9 cellular contexts compared by ENCODE assay signal in genomic region chr17:30961213-30962188, GRCh38. TPM values are rescaled to one million over a fixed set of nuclear protein-coding genes. Genes with fewer than 3 reads are reported as not detected.
DNase-seq lines count a peak whose midpoint lies in the region; ATAC-seq and TF ChIP-seq lines count a peak whose summit lies in the region.
"Had no signal": no experiment of that assay in that cellular context is flagged by ENCODE, and none has a peak within 500 bp of the region (broad histone marks: within the 10 kb centered on the region; RNA-seq: fewer than 3 reads in every experiment).

No MANE protein-coding gene starts in this region.

- no peaks in the 10 kb centered on the region for H3K4me1 Mint-ChIP-seq in activated T-helper 17 cell treated with anti-CD3 and anti-CD28 coated beads, Interleukin-2, amount 50 U/mL, for 72 hours
- H3K4me1 Mint-ChIP-seq in MCF 10A (ENCODE audit: insufficient read depth, unreplicated experiment) = no peaks in the 10 kb centered on the region

- peak; percentile 10 for DNase-seq in activated naive CD4-positive, alpha-beta T cell treated with Interleukin-2 at 50 U/mL for 16 hours
- DNase-seq in activated naive CD4-positive, alpha-beta T cell (lab: John Stamatoyannopoulos, UW) = no peak
- DNase-seq in sciatic nerve (ENCODE audit: low spot score) (no peak), NCI-H2107 (lab: John Stamatoyannopoulos, UW) (no peak), OCI-M2 (lab: John Stamatoyannopoulos, UW; ENCODE audit: unreplicated experiment) (no peak), MCF 10A (ENCODE audit: unreplicated experiment) (no peak)
- DNase-seq: activated naive CD8-positive, alpha-beta T cell treated with anti-CD3 and anti-CD28 coated beads, Interleukin-2, amount 10 ng/mL, durations not matched to agents 7 days and 5 days had no signal

- TF ChIP-seq CTCF in MCF 10A (IDR thresholded peaks at IDR 0.05; ENCODE audit: unreplicated experiment) = no peak

- intact Hi-C loops in sciatic nerve (cut with DNase I) = no loop called here
- intact Hi-C loops in MCF 10A (cut with micrococcal nuclease) = no loop called here

- ATAC-seq in HG03108 (IDR thresholded peaks at IDR 0.05; ENCODE audit: unreplicated experiment) = peak; percentile 53
- peak; percentile 79 for ATAC-seq in activated T-helper 17 cell treated with anti-CD3 and anti-CD28 coated beads, Interleukin-2, amount 50 U/mL, for 72 hours (replicated peaks)
- ATAC-seq in sciatic nerve = peak; percentile 51

- no peaks in the 10 kb centered on the region for H3K36me3 Mint-ChIP-seq in activated T-helper 17 cell treated with anti-CD3 and anti-CD28 coated beads, Interleukin-2, amount 50 U/mL, for 72 hours (ENCODE audit: low read depth)
- no peaks in the 10 kb centered on the region for H3K36me3 Mint-ChIP-seq in MCF 10A (ENCODE audit: insufficient read depth, unreplicated experiment)
- H3K36me3 Mint-ChIP-seq: activated naive CD8-positive, alpha-beta T cell treated with anti-CD3 and anti-CD28 coated beads, Interleukin-2, amount 10 ng/mL, durations not matched to agents 7 days and 5 days had no signal

- H3K4me3 Mint-ChIP-seq in activated T-helper 17 cell treated with anti-CD3 and anti-CD28 coated beads, Interleukin-2, amount 50 U/mL, for 72 hours = no peak overlapping the region
- H3K4me3 Mint-ChIP-seq in MCF 10A (ENCODE audit: unreplicated experiment) = no peak overlapping the region
- H3K4me3 Mint-ChIP-seq: activated naive CD8-positive, alpha-beta T cell treated with anti-CD3 and anti-CD28 coated beads, Interleukin-2, amount 10 ng/mL, durations not matched to agents 7 days and 5 days had no signal

- no peaks in the 10 kb centered on the region for H3K9me3 Mint-ChIP-seq in activated T-helper 17 cell treated with anti-CD3 and anti-CD28 coated beads, Interleukin-2, amount 50 U/mL, for 72 hours
- no peaks in the 10 kb centered on the region for H3K9me3 Mint-ChIP-seq in MCF 10A (ENCODE audit: unreplicated experiment)
- H3K9me3 Mint-ChIP-seq: activated naive CD8-positive, alpha-beta T cell treated with anti-CD3 and anti-CD28 coated beads, Interleukin-2, amount 10 ng/mL, durations not matched to agents 7 days and 5 days had no signal

- no peak overlapping the region for H3K27ac Mint-ChIP-seq in activated T-helper 17 cell treated with anti-CD3 and anti-CD28 coated beads, Interleukin-2, amount 50 U/mL, for 72 hours
- no peak overlapping the region for H3K27ac Mint-ChIP-seq in MCF 10A (ENCODE audit: low read depth, unreplicated experiment)
- H3K27ac Mint-ChIP-seq: activated naive CD8-positive, alpha-beta T cell treated with anti-CD3 and anti-CD28 coated beads, Interleukin-2, amount 10 ng/mL, durations not matched to agents 7 days and 5 days had no signal

- peaks cover 3% of the 10 kb centered on the region for H3K27me3 Mint-ChIP-seq in activated T-helper 17 cell treated with anti-CD3 and anti-CD28 coated beads, Interleukin-2, amount 50 U/mL, for 72 hours
- H3K27me3 Mint-ChIP-seq in MCF 10A (ENCODE audit: insufficient read depth, unreplicated experiment) = peaks cover 11% of the 10 kb centered on the region

- POLR2A ChIA-PET in MCF 10A (lab: Yijun Ruan, JAX) = no interaction called here

- CTCF ChIA-PET in MCF 10A (lab: Yijun Ruan, JAX) = no interaction called here

- no TSS peak for BruUV-seq in MCF 10A (replicated peaks; lab: Mats Ljungman, UMichigan)

RNA-seq across cellular contexts. Expression of gene RNF135, which starts 9.3 kb away (rescaled TPM):
- total RNA-seq in activated T-helper 17 cell treated with anti-CD3 and anti-CD28 coated beads, Interleukin-2, amount 50 U/mL, for 72 hours = 1 to 10 TPM; 4.0 to 4.4 TPM
- total RNA-seq in sciatic nerve (23.8 TPM), MCF 10A (2022) (20.1 and 31.0 TPM in 2 replicates)

RNA-seq across cellular contexts. Expression of gene ADAP2, which starts 39.8 kb away (rescaled TPM):
- total RNA-seq in activated T-helper 17 cell treated with anti-CD3 and anti-CD28 coated beads, Interleukin-2, amount 50 U/mL, for 72 hours = 1 to 10 TPM in 1 of 2 donors, not detected in 1; 2.1 TPM
- total RNA-seq in sciatic nerve = 26.9 TPM
- total RNA-seq in MCF 10A (2022) = 1.3 and 2.2 TPM in 2 replicates

RNA-seq across cellular contexts. Expression of gene TEFM, which starts 55.5 kb away (rescaled TPM):
- total RNA-seq in activated T-helper 17 cell treated with anti-CD3 and anti-CD28 coated beads, Interleukin-2, amount 50 U/mL, for 72 hours = 10 to 100 TPM in 1 of 2 donors, 1 to 10 TPM in 1; 7.7 to 12.0 TPM
- 16.4 TPM for total RNA-seq in sciatic nerve
- total RNA-seq in MCF 10A (2022) = 10.7 and 13.8 TPM in 2 replicates
